ENCODE assay signal across 2 cellular contexts in the genomic region with DNA sequence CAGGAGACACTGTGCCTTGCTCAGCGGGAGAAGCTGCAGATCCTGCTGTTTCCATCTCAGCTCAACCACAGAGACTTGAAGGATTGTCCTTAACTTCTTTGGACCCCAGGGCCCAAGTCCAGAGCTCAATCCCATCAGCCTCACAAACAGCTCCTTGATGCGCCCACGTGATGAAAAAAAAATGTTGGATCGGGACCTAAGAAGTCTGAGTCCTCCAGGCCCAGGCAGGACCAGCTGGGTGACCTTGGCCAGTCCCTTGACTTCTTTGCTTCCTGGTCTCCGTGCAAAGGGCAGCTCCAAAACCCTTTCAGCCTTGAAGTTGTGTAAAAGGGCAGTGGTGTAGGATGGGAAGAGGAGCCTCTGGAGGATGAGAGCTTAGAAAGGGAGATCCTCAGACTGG.
TF ChIP-seq lines count a peak whose summit lies in the region.

No MANE protein-coding gene starts in this region.

TF ChIP-seq in IMR-90, 13 proteins besides CTCF, POLR2A, EP300 and RAD21:
- TF ChIP-seq RCOR1 (IDR thresholded peaks at IDR 0.05; ENCODE audit: insufficient replicate concordance, low read length) (no peak), MAFK (IDR thresholded peaks at IDR 0.05; ENCODE audit: low read depth, low read length) (no peak), RFX5 (IDR thresholded peaks at IDR 0.05; ENCODE audit: low read depth, low read length) (no peak), MXI1 (IDR thresholded peaks at IDR 0.05; ENCODE audit: borderline replicate concordance, low read depth, low read length) (no peak), MAZ (IDR thresholded peaks at IDR 0.05; ENCODE audit: borderline replicate concordance, low read depth, low read length) (no peak), FOS (IDR thresholded peaks at IDR 0.05; ENCODE audit: low read depth, low read length) (no peak), BHLHE40 (IDR thresholded peaks at IDR 0.05; ENCODE audit: low read depth, low read length) (no peak), CEBPB (IDR thresholded peaks at IDR 0.05; ENCODE audit: low read depth, low read length) (no peak), SMC3 (IDR thresholded peaks at IDR 0.05; ENCODE audit: low read depth, low read length) (no peak), NFE2L2 (IDR thresholded peaks at IDR 0.05; ENCODE audit: low read depth, low read length) (no peak), CHD1 (IDR thresholded peaks at IDR 0.05; ENCODE audit: low read depth, low read length) (no peak)
- TF ChIP-seq, protein P1, sequence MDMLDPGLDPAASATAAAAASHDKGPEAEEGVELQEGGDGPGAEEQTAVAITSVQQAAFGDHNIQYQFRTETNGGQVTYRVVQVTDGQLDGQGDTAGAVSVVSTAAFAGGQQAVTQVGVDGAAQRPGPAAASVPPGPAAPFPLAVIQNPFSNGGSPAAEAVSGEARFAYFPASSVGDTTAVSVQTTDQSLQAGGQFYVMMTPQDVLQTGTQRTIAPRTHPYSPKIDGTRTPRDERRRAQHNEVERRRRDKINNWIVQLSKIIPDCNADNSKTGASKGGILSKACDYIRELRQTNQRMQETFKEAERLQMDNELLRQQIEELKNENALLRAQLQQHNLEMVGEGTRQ (IDR thresholded peaks at IDR 0.05; ENCODE audit: low read depth, low read length): no peak
- TF ChIP-seq, protein P2, sequence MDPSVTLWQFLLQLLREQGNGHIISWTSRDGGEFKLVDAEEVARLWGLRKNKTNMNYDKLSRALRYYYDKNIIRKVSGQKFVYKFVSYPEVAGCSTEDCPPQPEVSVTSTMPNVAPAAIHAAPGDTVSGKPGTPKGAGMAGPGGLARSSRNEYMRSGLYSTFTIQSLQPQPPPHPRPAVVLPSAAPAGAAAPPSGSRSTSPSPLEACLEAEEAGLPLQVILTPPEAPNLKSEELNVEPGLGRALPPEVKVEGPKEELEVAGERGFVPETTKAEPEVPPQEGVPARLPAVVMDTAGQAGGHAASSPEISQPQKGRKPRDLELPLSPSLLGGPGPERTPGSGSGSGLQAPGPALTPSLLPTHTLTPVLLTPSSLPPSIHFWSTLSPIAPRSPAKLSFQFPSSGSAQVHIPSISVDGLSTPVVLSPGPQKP (IDR thresholded peaks at IDR 0.05; ENCODE audit: borderline replicate concordance, low read depth, low read length): no peak

TF ChIP-seq in liver, 16 proteins besides CTCF, POLR2A, EP300 and RAD21:
- TF ChIP-seq EGR1 (IDR thresholded peaks at IDR 0.05; ENCODE audit: low read depth in 2 of 2): no peak
- peak; percentile 57 for TF ChIP-seq NR2F2 (IDR thresholded peaks at IDR 0.05)
